Comparison of ENCODE assay signal across 18 cellular contexts in the genomic region with DNA sequence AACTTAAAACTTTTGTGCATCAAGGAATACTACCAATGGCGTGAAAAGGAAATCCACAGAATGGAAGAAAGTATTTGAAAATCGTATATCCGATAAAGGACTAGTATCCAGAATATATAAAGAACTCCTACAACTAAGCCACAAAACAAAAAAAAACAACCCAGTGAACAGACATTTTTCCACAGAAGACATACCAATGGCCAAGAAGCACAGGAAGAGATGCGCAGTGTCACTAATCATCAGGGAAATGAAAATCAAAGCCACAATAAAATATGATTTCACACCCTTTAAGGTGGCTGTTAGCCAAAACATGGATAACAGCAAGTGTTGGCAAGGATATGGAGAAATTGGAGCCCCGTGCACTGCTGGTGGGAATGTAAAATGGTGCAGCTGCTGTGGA.
DNase-seq lines count a peak whose midpoint lies in the region; ATAC-seq and TF ChIP-seq lines count a peak whose summit lies in the region.
"Had no signal": no experiment of that assay in that cellular context is flagged by ENCODE, and none has a peak within 500 bp of the region (broad histone marks: within the 10 kb centered on the region; RNA-seq: fewer than 3 reads in every experiment).

No MANE protein-coding gene starts in this region.

- H3K27ac Mint-ChIP-seq in CD8-positive, alpha-beta T cell, result peak overlapping the region; percentile 88
- H3K27ac Mint-ChIP-seq in immature natural killer cell, result peak overlapping the region; percentile 85 to 93 (median 90)
- peak overlapping the region; percentile 72 for H3K27ac Mint-ChIP-seq in stimulated activated naive B cell treated with anti-CD40 and anti-IgM and Interleukin-4, amounts not matched to agents 10 μg/mL and 1 μg/mL and 100 μg/mL, for 72 hours

- peaks cover 28% of the 10 kb centered on the region; the same call in 1 of the 2 replicates for H4K20me1 ChIP-seq in PC-3 (ENCODE audit: low read length)

- no peak for ATAC-seq in CD8-positive, alpha-beta T cell
- ATAC-seq in PC-3, result no peak
- ATAC-seq in stimulated activated naive B cell treated with anti-CD40 and anti-IgM and Interleukin-4, amounts not matched to agents 10 μg/mL and 1 μg/mL and 100 μg/mL, for 72 hours (replicated peaks), result no peak
- ATAC-seq in GM21367 (IDR thresholded peaks at IDR 0.05; ENCODE audit: unreplicated experiment), result no peak

- no peaks in the 10 kb centered on the region for H3K9me2 ChIP-seq in PC-3 (replicated peaks; ENCODE audit: low read length)

- H3K36me3 Mint-ChIP-seq in CD8-positive, alpha-beta T cell, result no peaks in the 10 kb centered on the region
- peaks cover 0 to 7% (median under 1%) of the 10 kb centered on the region in 3 donors for H3K36me3 Mint-ChIP-seq in immature natural killer cell
- H3K36me3 Mint-ChIP-seq in stimulated activated naive B cell treated with anti-CD40 and anti-IgM and Interleukin-4, amounts not matched to agents 10 μg/mL and 1 μg/mL and 100 μg/mL, for 72 hours, result peaks cover 8 to 14% of the 10 kb centered on the region in 2 donors

- no peak for TF ChIP-seq CTCF in CD8-positive, alpha-beta T cell (IDR thresholded peaks at IDR 0.05)
- no peak for TF ChIP-seq CTCF in PC-3 (conservative IDR thresholded peaks at IDR 0.05; ENCODE audit: low read depth, low read length)

- peak in 1 of 7 experiments; percentile 2 for DNase-seq in CD8-positive, alpha-beta T cell
- no peak for DNase-seq in PC-3
- DNase-seq in immature natural killer cell, result no peak
- DNase-seq in stimulated activated naive B cell treated with anti-CD40 and anti-IgM and Interleukin-4, amounts not matched to agents 10 μg/mL and 1 μg/mL and 100 μg/mL, for 72 hours, result no peak
- no peak for DNase-seq in OCI-M2 (lab: John Stamatoyannopoulos, UW; ENCODE audit: unreplicated experiment)
- DNase-seq in NCI-H146 treated with DMSO at 0.1 percent for 48 hours (lab: John Stamatoyannopoulos, UW; ENCODE audit: unreplicated experiment), result no peak
- DNase-seq: H7, MV-4-11, NCI-H1417, NCI-H2029, NCI-H2171, NCI-H446 treated with DMSO at 0.1 percent for 48 hours, NCI-H748 treated with DMSO at 0.1 percent for 48 hours, OCI-M1, SW 1271 had no signal

- no peak overlapping the region for H3K27ac ChIP-seq in CD8-positive, alpha-beta T cell (ENCODE audit: low read depth, low read length)
- H3K27ac ChIP-seq in PC-3 (ENCODE audit: low read length), result no peak overlapping the region
- H3K27ac ChIP-seq: SJSA1 had no signal

- no peaks in the 10 kb centered on the region for H3K27me3 Mint-ChIP-seq in CD8-positive, alpha-beta T cell (ENCODE audit: low read depth)
- H3K27me3 Mint-ChIP-seq in immature natural killer cell (ENCODE audit: low read depth in 3 of 3), result peaks cover 0 to 1% (median 1%) of the 10 kb centered on the region in 3 donors
- no peaks in the 10 kb centered on the region for H3K27me3 Mint-ChIP-seq in stimulated activated naive B cell treated with anti-CD40 and anti-IgM and Interleukin-4, amounts not matched to agents 10 μg/mL and 1 μg/mL and 100 μg/mL, for 72 hours
- H3K27me3 Mint-ChIP-seq: IgD-negative memory B cell had no signal

- no peaks in the 10 kb centered on the region for H3K27me3 ChIP-seq in CD8-positive, alpha-beta T cell (ENCODE audit: insufficient read depth, low read length)
- H3K27me3 ChIP-seq in PC-3 (ENCODE audit: low read length), result no peaks in the 10 kb centered on the region
- H3K27me3 ChIP-seq: SJSA1 had no signal

- no peaks in the 10 kb centered on the region for H3K36me3 ChIP-seq in CD8-positive, alpha-beta T cell (ENCODE audit: insufficient read depth, low read length)
- H3K36me3 ChIP-seq in PC-3 (ENCODE audit: low read depth, low read length), result peaks cover 40% of the 10 kb centered on the region

- peaks cover 90% of the 10 kb centered on the region for H3K79me2 ChIP-seq in PC-3 (ENCODE audit: low read length)

- POLR2A ChIA-PET in CD8-positive, alpha-beta T cell (lab: Charles Lee), result no interaction called here
- POLR2A ChIA-PET in PC-3 (lab: Charles Lee; ENCODE audit: unreplicated experiment), result no interaction called here

- no peaks in the 10 kb centered on the region for H3K9me3 ChIP-seq in CD8-positive, alpha-beta T cell (ENCODE audit: low read length)
- no peaks in the 10 kb centered on the region for H3K9me3 ChIP-seq in PC-3 (ENCODE audit: low read length)
- H3K9me3 ChIP-seq: SJSA1 had no signal

- CTCF ChIA-PET in CD8-positive, alpha-beta T cell (lab: Charles Lee), result interaction anchor here (1.1 to 1.4 kb wide), 2 partner anchors 13 to 57 kb away, joined by 3 to 5 read pairs; no protein-coding TSS in a partner anchor
- CTCF ChIA-PET in PC-3 (lab: Charles Lee), result no interaction called here

- H3K9me3 Mint-ChIP-seq in CD8-positive, alpha-beta T cell, result no peaks in the 10 kb centered on the region
- no peaks in the 10 kb centered on the region for H3K9me3 Mint-ChIP-seq in immature natural killer cell
- peaks cover 2 to 4% of the 10 kb centered on the region in 2 donors for H3K9me3 Mint-ChIP-seq in stimulated activated naive B cell treated with anti-CD40 and anti-IgM and Interleukin-4, amounts not matched to agents 10 μg/mL and 1 μg/mL and 100 μg/mL, for 72 hours
- H3K9me3 Mint-ChIP-seq: IgD-negative memory B cell had no signal

- no peak overlapping the region for H3K9ac ChIP-seq in PC-3 (ENCODE audit: low read length)

- H2AFZ ChIP-seq in PC-3 (ENCODE audit: low read length), result no peak overlapping the region

- no peak overlapping the region for H3K4me2 ChIP-seq in PC-3 (ENCODE audit: low read length)

- peaks cover 47% of the 10 kb centered on the region for H3K4me1 ChIP-seq in CD8-positive, alpha-beta T cell (ENCODE audit: insufficient read depth, low read length)
- H3K4me1 ChIP-seq in PC-3 (ENCODE audit: insufficient read depth, low read length), result peaks cover 19% of the 10 kb centered on the region

- peaks cover 54% of the 10 kb centered on the region for H3K4me1 Mint-ChIP-seq in CD8-positive, alpha-beta T cell (ENCODE audit: low read depth)
- H3K4me1 Mint-ChIP-seq in immature natural killer cell, result peaks cover 58 to 64% of the 10 kb centered on the region in 2 donors
- peaks cover 24 to 38% of the 10 kb centered on the region in 2 donors for H3K4me1 Mint-ChIP-seq in stimulated activated naive B cell treated with anti-CD40 and anti-IgM and Interleukin-4, amounts not matched to agents 10 μg/mL and 1 μg/mL and 100 μg/mL, for 72 hours

- no peaks in the 10 kb centered on the region for H3F3A ChIP-seq in PC-3 (ENCODE audit: low read length, unreplicated experiment)

- H3K4me3 ChIP-seq in CD8-positive, alpha-beta T cell (ENCODE audit: low read depth, low read length), result no peak overlapping the region
- H3K4me3 ChIP-seq in PC-3 (ENCODE audit: low read length), result no peak overlapping the region
- H3K4me3 ChIP-seq: SJSA1 had no signal

- BruUV-seq in PC-3 (replicated peaks; lab: Mats Ljungman, UMichigan), result TSS peak; percentile 10

- no peak overlapping the region for H3K4me3 Mint-ChIP-seq in CD8-positive, alpha-beta T cell
- H3K4me3 Mint-ChIP-seq in immature natural killer cell, result peak overlapping the region; percentile 74 to 89 (median 82)
- no peak overlapping the region for H3K4me3 Mint-ChIP-seq in stimulated activated naive B cell treated with anti-CD40 and anti-IgM and Interleukin-4, amounts not matched to agents 10 μg/mL and 1 μg/mL and 100 μg/mL, for 72 hours

- intact Hi-C loops in CD8-positive, alpha-beta T cell (cut with DNase I, micrococcal nuclease), result loop anchor here in 1 of 2 experiments (10.0 kb wide), 1 partner anchor 911 kb away; no protein-coding TSS in a partner anchor
- intact Hi-C loops in PC-3 (cut with micrococcal nuclease), result no loop called here

Comparison
In these comparisons a context has a peak if more than half of its experiments do, and no peak if none do; other contexts are left out.
1. H3K4me3 Mint-ChIP-seq: peak in immature natural killer cell (5 of 5); none in CD8-positive, alpha-beta T cell (single experiment) and stimulated activated naive B cell treated with anti-CD40 and anti-IgM and Interleukin-4, amounts not matched to agents 10 μg/mL and 1 μg/mL and 100 μg/mL, for 72 hours (0 of 2).
2. Peak in every context shown above with its lines, with median percentiles within 50 percentile points of each other: H3K27ac Mint-ChIP-seq.